ENCODE assay signal across 1 cellular context in genomic region chr6:166342293-166343156, GRCh38.
TF ChIP-seq lines count a peak whose summit lies in the region.

Gene SFT2D1, minus strand, starts transcription at chr6:166342545. Its CDS starts 64 bp downstream, at chr6:166342481.

TF ChIP-seq in HepG2, 621 proteins besides CTCF, POLR2A, EP300 and RAD21 (continued from another document and continues in another):
- TF ChIP-seq FOXP1 (IDR thresholded peaks at IDR 0.05) (no peak), FOXP1 (CRISPR knock-in tag; IDR thresholded peaks at IDR 0.05) (no peak), ZNF136 (CRISPR knock-in tag; IDR thresholded peaks at IDR 0.05; ENCODE audit: low read depth) (peak; percentile 82; the same call in 1 of the 2 replicates), TCF12 (IDR thresholded peaks at IDR 0.05) (no peak), TCF12 (CRISPR knock-in tag; IDR thresholded peaks at IDR 0.05) (peak; percentile 85; the same call in 1 of the 2 replicates), MED13 (CRISPR knock-in tag; IDR thresholded peaks at IDR 0.05) (peak; percentile 91), HOXA7 (CRISPR knock-in tag; IDR thresholded peaks at IDR 0.05) (no peak), KLF12 (CRISPR knock-in tag; IDR thresholded peaks at IDR 0.05; ENCODE audit: borderline replicate concordance) (peak; percentile 86; the same call in 1 of the 2 replicates), ZNF318 (CRISPR knock-in tag; IDR thresholded peaks at IDR 0.05) (no peak), ZKSCAN8 (CRISPR knock-in tag; IDR thresholded peaks at IDR 0.05; ENCODE audit: borderline replicate concordance) (peak; percentile 68; the same call in 1 of the 2 replicates), ZNF691 (CRISPR knock-in tag; IDR thresholded peaks at IDR 0.05; ENCODE audit: borderline replicate concordance, low read depth) (no peak), ATF5 (CRISPR knock-in tag; IDR thresholded peaks at IDR 0.05; ENCODE audit: low read depth) (no peak), PRDM15 (CRISPR knock-in tag; IDR thresholded peaks at IDR 0.05) (peak; percentile 65), TAF1 (CRISPR knock-in tag; IDR thresholded peaks at IDR 0.05) (peak; percentile 98), PRDM4 (CRISPR knock-in tag; IDR thresholded peaks at IDR 0.05; ENCODE audit: borderline replicate concordance) (0 out of 2 replicates have a peak, but pooled peaks have one; percentile 27), IRF2 (CRISPR knock-in tag; IDR thresholded peaks at IDR 0.05) (peak; percentile 79), SKI (IDR thresholded peaks at IDR 0.05; ENCODE audit: partially characterized antibody) (peak; percentile 65), TERF1 (CRISPR knock-in tag; IDR thresholded peaks at IDR 0.05) (no peak), ZNF274 (CRISPR knock-in tag; IDR thresholded peaks at IDR 0.05) (peak; percentile 95), CSRNP1 (CRISPR knock-in tag; IDR thresholded peaks at IDR 0.05) (peak; percentile 94; the same call in 1 of the 2 replicates), SALL1 (CRISPR knock-in tag; IDR thresholded peaks at IDR 0.05) (peak; percentile 95), HNRNPH1 (optimal IDR thresholded peaks at IDR 0.05; ENCODE audit: low read depth, low read length) (peak; percentile 80), ZNF703 (CRISPR knock-in tag; IDR thresholded peaks at IDR 0.05; ENCODE audit: borderline replicate concordance) (peak; percentile 82; the same call in 1 of the 2 replicates), TARDBP (CRISPR knock-in tag; IDR thresholded peaks at IDR 0.05) (peak; percentile 76; the same call in 1 of the 2 replicates), BCL6 (CRISPR knock-in tag; IDR thresholded peaks at IDR 0.05) (peak; percentile 64), HNRNPLL (IDR thresholded peaks at IDR 0.05; ENCODE audit: low read depth, low read length, poor library complexity, severe bottlenecking) (peak; percentile 89), ZNF614 (CRISPR knock-in tag; IDR thresholded peaks at IDR 0.05; ENCODE audit: borderline replicate concordance) (peak; percentile 58; the same call in 1 of the 2 replicates), KDM3A (CRISPR knock-in tag; IDR thresholded peaks at IDR 0.05; ENCODE audit: low read depth) (peak; percentile 89), ZNF564 (CRISPR knock-in tag; IDR thresholded peaks at IDR 0.05) (peak; percentile 83; the same call in 1 of the 2 replicates), SMAD9 (CRISPR knock-in tag; IDR thresholded peaks at IDR 0.05) (no peak; the same call in 1 of the 2 replicates), DMAP1 (CRISPR knock-in tag; IDR thresholded peaks at IDR 0.05) (peak; percentile 98), ZNF263 (CRISPR knock-in tag; IDR thresholded peaks at IDR 0.05) (peak; percentile 50), ZFP90 (CRISPR knock-in tag; IDR thresholded peaks at IDR 0.05; ENCODE audit: borderline replicate concordance) (peak; percentile 89; the same call in 1 of the 2 replicates), ATF6 (CRISPR knock-in tag; conservative IDR thresholded peaks at IDR 0.05) (peak; percentile 98; the same call in 1 of the 2 replicates), ZNF567 (CRISPR knock-in tag; IDR thresholded peaks at IDR 0.05; ENCODE audit: borderline replicate concordance) (peak; percentile 86; the same call in 1 of the 2 replicates), ZNF598 (CRISPR knock-in tag; IDR thresholded peaks at IDR 0.05; ENCODE audit: borderline replicate concordance) (peak; percentile 96; the same call in 1 of the 2 replicates)
